Comparison of ENCODE assay signal across 1 cellular context in genomic region chr2:171159326-171160118, GRCh38.
A peak's percentile ranks its signal among the peaks of the same experiment; 100 is the strongest.
TF ChIP-seq lines count a peak whose summit lies in the region.

No MANE protein-coding gene starts in this region.

TF ChIP-seq in K562, 482 proteins besides CTCF, POLR2A, EP300 and RAD21 (continued from another document and continues in another):
- TF ChIP-seq, protein P1, sequence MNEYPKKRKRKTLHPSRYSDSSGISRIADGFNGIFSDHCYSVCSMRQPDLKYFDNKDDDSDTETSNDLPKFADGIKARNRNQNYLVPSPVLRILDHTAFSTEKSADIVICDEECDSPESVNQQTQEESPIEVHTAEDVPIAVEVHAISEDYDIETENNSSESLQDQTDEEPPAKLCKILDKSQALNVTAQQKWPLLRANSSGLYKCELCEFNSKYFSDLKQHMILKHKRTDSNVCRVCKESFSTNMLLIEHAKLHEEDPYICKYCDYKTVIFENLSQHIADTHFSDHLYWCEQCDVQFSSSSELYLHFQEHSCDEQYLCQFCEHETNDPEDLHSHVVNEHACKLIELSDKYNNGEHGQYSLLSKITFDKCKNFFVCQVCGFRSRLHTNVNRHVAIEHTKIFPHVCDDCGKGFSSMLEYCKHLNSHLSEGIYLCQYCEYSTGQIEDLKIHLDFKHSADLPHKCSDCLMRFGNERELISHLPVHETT (CRISPR knock-in tag; conservative IDR thresholded peaks at IDR 0.05 in 1 of 2, IDR thresholded peaks at IDR 0.05 in 1 of 2): no peak
- TF ChIP-seq XRCC4 (IDR thresholded peaks at IDR 0.05; ENCODE audit: extremely low read depth, insufficient read depth, insufficient read length) (no peak), ZNF253 (CRISPR knock-in tag; conservative IDR thresholded peaks at IDR 0.05) (no peak), XRCC5 (IDR thresholded peaks at IDR 0.05; ENCODE audit: low read depth, low read length) (0 out of 2 replicates have a peak, but pooled peaks have one; percentile 58), ARID3B (CRISPR knock-in tag; IDR thresholded peaks at IDR 0.05; ENCODE audit: borderline replicate concordance) (no peak), ZZZ3 (IDR thresholded peaks at IDR 0.05) (no peak), SMAD4 (CRISPR knock-in tag; conservative IDR thresholded peaks at IDR 0.05) (no peak), PBX2 (CRISPR knock-in tag; IDR thresholded peaks at IDR 0.05; ENCODE audit: low read depth) (no peak), PBX2 (tag; conservative IDR thresholded peaks at IDR 0.05; ENCODE audit: low read depth) (no peak), ZNF124 (CRISPR knock-in tag; IDR thresholded peaks at IDR 0.05) (no peak), ZNF384 (IDR thresholded peaks at IDR 0.05; ENCODE audit: low read depth, low read length) (no peak), HDGF (IDR thresholded peaks at IDR 0.05) (no peak), SRSF3 (IDR thresholded peaks at IDR 0.05; ENCODE audit: insufficient read depth, low read length) (0 out of 2 replicates have a peak, but pooled peaks have one; percentile 73), FOS (IDR thresholded peaks at IDR 0.05; ENCODE audit: extremely low read depth, insufficient read length) (no peak), RFX7 (CRISPR knock-in tag; IDR thresholded peaks at IDR 0.05) (no peak), MYBL2 (IDR thresholded peaks at IDR 0.05; ENCODE audit: low read depth) (no peak; the same call in 1 of the 2 replicates), MYBL2 (CRISPR knock-in tag; IDR thresholded peaks at IDR 0.05; ENCODE audit: borderline replicate concordance) (no peak), ZC3H11A (IDR thresholded peaks at IDR 0.05; ENCODE audit: low read depth, low read length) (no peak), HLTF (IDR thresholded peaks at IDR 0.05) (no peak), ZKSCAN3 (CRISPR knock-in tag; IDR thresholded peaks at IDR 0.05) (no peak), TAF1 (IDR thresholded peaks at IDR 0.05; ENCODE audit: control insufficient read depth, extremely low read depth, insufficient read depth, low read length, severe bottlenecking) (peak; percentile 51), ZKSCAN8 (CRISPR knock-in tag; IDR thresholded peaks at IDR 0.05) (no peak), GABPB1 (CRISPR knock-in tag; IDR thresholded peaks at IDR 0.05) (no peak; the same call in none of the 2 replicates), DEAF1 (CRISPR knock-in tag; IDR thresholded peaks at IDR 0.05) (peak; percentile 60; the same call in 1 of the 2 replicates), JUNB (CRISPR knock-in tag; conservative IDR thresholded peaks at IDR 0.05) (no peak), BRCA1 (IDR thresholded peaks at IDR 0.05) (no peak), BRCA1 (CRISPR knock-in tag; IDR thresholded peaks at IDR 0.05) (no peak), DPF2 (IDR thresholded peaks at IDR 0.05) (no peak), ZNF507 (tag; conservative IDR thresholded peaks at IDR 0.05) (no peak), HOXB6 (CRISPR knock-in tag; IDR thresholded peaks at IDR 0.05; ENCODE audit: borderline replicate concordance) (0 out of 2 replicates have a peak, but pooled peaks have one; percentile 31), ZNF584 (CRISPR knock-in tag; IDR thresholded peaks at IDR 0.05; ENCODE audit: low read depth) (no peak), ZBTB7A (IDR thresholded peaks at IDR 0.05; ENCODE audit: borderline replicate concordance, control insufficient read depth, low read depth, low read length) (peak; percentile 85), NCOA4 (IDR thresholded peaks at IDR 0.05; ENCODE audit: partially characterized antibody) (no peak), ZNF239 (CRISPR knock-in tag; IDR thresholded peaks at IDR 0.05) (no peak), HMGN3 (IDR thresholded peaks at IDR 0.05; ENCODE audit: borderline replicate concordance, extremely low read depth, insufficient read length, low read depth, low read length) (peak; percentile 18), UBTF (IDR thresholded peaks at IDR 0.05; ENCODE audit: borderline replicate concordance in 1 of 2, low read depth in 2 of 2, low read length in 2 of 2) (peak in 1 of 2 experiments; percentile 43; a peak in 1 of 4 replicates), ZSCAN29 (IDR thresholded peaks at IDR 0.05) (no peak), ATF1 (CRISPR knock-in tag; IDR thresholded peaks at IDR 0.05) (no peak), ATF1 (tag; IDR thresholded peaks at IDR 0.05) (peak; percentile 40; the same call in 1 of the 2 replicates), CC2D1A (IDR thresholded peaks at IDR 0.05) (no peak), ZNF134 (CRISPR knock-in tag; conservative IDR thresholded peaks at IDR 0.05) (no peak), THRAP3 (IDR thresholded peaks at IDR 0.05; ENCODE audit: borderline replicate concordance) (no peak), ZBTB33 (CRISPR knock-in tag; IDR thresholded peaks at IDR 0.05) (peak; percentile 41; the same call in 1 of the 2 replicates), SP1 (CRISPR knock-in tag; IDR thresholded peaks at IDR 0.05) (0 out of 2 replicates have a peak, but pooled peaks have one; percentile 10), ZNF24 (IDR thresholded peaks at IDR 0.05) (peak; percentile 26; the same call in 1 of the 2 replicates), PRDM10 (IDR thresholded peaks at IDR 0.05; ENCODE audit: partially characterized antibody) (no peak), NR4A1 (CRISPR knock-in tag; IDR thresholded peaks at IDR 0.05) (no peak), NR4A1 (tag; IDR thresholded peaks at IDR 0.05) (no peak)
- TF ChIP-seq, protein P2, sequence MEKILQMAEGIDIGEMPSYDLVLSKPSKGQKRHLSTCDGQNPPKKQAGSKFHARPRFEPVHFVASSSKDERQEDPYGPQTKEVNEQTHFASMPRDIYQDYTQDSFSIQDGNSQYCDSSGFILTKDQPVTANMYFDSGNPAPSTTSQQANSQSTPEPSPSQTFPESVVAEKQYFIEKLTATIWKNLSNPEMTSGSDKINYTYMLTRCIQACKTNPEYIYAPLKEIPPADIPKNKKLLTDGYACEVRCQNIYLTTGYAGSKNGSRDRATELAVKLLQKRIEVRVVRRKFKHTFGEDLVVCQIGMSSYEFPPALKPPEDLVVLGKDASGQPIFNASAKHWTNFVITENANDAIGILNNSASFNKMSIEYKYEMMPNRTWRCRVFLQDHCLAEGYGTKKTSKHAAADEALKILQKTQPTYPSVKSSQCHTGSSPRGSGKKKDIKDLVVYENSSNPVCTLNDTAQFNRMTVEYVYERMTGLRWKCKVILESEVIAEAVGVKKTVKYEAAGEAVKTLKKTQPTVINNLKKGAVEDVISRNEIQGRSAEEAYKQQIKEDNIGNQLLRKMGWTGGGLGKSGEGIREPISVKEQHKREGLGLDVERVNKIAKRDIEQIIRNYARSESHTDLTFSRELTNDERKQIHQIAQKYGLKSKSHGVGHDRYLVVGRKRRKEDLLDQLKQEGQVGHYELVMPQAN (IDR thresholded peaks at IDR 0.05; ENCODE audit: borderline replicate concordance): no peak; the same call in 1 of the 2 replicates
- TF ChIP-seq, protein P3, sequence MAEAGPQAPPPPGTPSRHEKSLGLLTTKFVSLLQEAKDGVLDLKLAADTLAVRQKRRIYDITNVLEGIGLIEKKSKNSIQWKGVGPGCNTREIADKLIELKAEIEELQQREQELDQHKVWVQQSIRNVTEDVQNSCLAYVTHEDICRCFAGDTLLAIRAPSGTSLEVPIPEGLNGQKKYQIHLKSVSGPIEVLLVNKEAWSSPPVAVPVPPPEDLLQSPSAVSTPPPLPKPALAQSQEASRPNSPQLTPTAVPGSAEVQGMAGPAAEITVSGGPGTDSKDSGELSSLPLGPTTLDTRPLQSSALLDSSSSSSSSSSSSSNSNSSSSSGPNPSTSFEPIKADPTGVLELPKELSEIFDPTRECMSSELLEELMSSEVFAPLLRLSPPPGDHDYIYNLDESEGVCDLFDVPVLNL (CRISPR knock-in tag; IDR thresholded peaks at IDR 0.05; ENCODE audit: low read depth): no peak
